Comparison of ENCODE assay signal across 9 cellular contexts in the genomic region with DNA sequence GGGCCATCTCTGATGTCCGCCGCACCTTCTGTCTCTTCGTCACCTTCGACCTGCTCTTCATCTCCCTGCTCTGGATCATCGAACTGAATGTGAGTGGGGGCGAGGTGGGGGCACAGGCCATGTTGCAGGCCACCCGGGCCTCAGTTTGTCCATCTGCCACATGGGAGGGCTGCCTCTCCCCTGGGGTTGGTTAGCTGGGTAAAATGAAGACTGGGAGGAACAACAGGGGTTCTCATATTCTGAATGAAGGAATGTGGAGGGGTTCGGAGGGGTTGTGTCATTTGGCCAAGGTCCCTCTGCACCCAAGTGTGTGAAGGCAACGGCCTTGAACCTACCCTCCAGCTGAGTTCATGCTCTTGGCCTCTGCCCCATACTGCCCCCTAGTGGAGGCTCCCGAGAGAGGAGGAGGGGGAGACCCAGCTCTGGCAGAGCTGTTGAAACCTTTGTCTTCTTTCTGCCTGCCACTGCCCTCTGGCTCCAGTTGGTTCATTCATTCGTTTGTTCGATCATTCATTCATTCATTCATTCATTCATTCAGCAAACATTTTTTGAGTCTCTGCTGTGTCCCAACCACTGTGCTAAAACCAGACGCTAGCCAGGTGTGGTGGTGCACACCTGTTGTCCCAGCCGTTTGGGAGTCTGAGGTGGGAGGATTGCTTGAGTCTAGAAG. TPM values are rescaled to one million over a fixed set of nuclear protein-coding genes. Genes with fewer than 3 reads are reported as not detected.
DNase-seq lines count a peak whose midpoint lies in the region; ATAC-seq and TF ChIP-seq lines count a peak whose summit lies in the region.
"Had no signal": no experiment of that assay in that cellular context is flagged by ENCODE, and none has a peak within 500 bp of the region (broad histone marks: within the 10 kb centered on the region; RNA-seq: fewer than 3 reads in every experiment).

No MANE protein-coding gene starts in this region.

- ATAC-seq in HG03520 (IDR thresholded peaks at IDR 0.05; ENCODE audit: unreplicated experiment) (no peak), HG03025 (IDR thresholded peaks at IDR 0.05; ENCODE audit: low FRiP score, unreplicated experiment) (no peak)

- no peak overlapping the region for H3K9ac ChIP-seq in liver (ENCODE audit: low read depth in 1 of 2, low read length in 2 of 2)

- H3K4me3 ChIP-seq in liver (ENCODE audit: low read depth in 1 of 3, low read length in 3 of 3), result no peak overlapping the region

- no peaks in the 10 kb centered on the region for H3K27me3 ChIP-seq in liver (ENCODE audit: control insufficient read depth in 4 of 4, insufficient read depth in 4 of 4, low read length in 3 of 4)

- peaks cover 0 to 7% (median 3%) of the 10 kb centered on the region in 4 donors for H3K36me3 ChIP-seq in liver (ENCODE audit: control insufficient read depth in 4 of 4, insufficient read depth in 3 of 4, low read depth in 1 of 4, low read length in 3 of 4)

- TF ChIP-seq CTCF in liver (IDR thresholded peaks at IDR 0.05; ENCODE audit: low read depth, low read length, missing input control), result peak; percentile 63

- H3K9me3 ChIP-seq in liver (ENCODE audit: control insufficient read depth in 4 of 4, low read length in 3 of 4), result no peaks in the 10 kb centered on the region

- peak in 1 of 2 donors; percentile 75 for TF ChIP-seq RAD21 in liver (IDR thresholded peaks at IDR 0.05)

- peaks cover 3 to 6% (median 4%) of the 10 kb centered on the region in 4 donors for H3K4me1 ChIP-seq in liver (ENCODE audit: control insufficient read depth in 4 of 4, insufficient read depth in 4 of 4, low read length in 3 of 4)

- 63% methylated on average over 14 of the region's 14 CpGs for WGBS in liver

- H3K27ac ChIP-seq in liver (ENCODE audit: low read depth in 1 of 2, low read length in 2 of 2), result no peak overlapping the region

- DNase-seq in GDM1 (lab: John Stamatoyannopoulos, UW) (peak; percentile 17), LoVo (ENCODE audit: low spot score) (peak; percentile 13)
- peak; percentile 73 to 78 for DNase-seq in activated CD4-positive, alpha-beta T cell treated with anti-CD3 and anti-CD28 coated beads for 24 hours (ENCODE audit: low read depth in 2 of 2)
- peak; percentile 65 for DNase-seq in central memory CD4-positive, alpha-beta T cell
- peak; percentile 54 for DNase-seq in stimulated activated CD8-positive, alpha-beta memory T cell treated with anti-CD3 and anti-CD28 coated beads, Interleukin-12 subunit alpha, Interleukin-12 subunit beta, amount 100 ng/mL, for 4 hours (ENCODE audit: low read depth)

TF ChIP-seq in liver, 16 proteins besides CTCF, POLR2A, EP300 and RAD21:
- TF ChIP-seq, protein P1, sequence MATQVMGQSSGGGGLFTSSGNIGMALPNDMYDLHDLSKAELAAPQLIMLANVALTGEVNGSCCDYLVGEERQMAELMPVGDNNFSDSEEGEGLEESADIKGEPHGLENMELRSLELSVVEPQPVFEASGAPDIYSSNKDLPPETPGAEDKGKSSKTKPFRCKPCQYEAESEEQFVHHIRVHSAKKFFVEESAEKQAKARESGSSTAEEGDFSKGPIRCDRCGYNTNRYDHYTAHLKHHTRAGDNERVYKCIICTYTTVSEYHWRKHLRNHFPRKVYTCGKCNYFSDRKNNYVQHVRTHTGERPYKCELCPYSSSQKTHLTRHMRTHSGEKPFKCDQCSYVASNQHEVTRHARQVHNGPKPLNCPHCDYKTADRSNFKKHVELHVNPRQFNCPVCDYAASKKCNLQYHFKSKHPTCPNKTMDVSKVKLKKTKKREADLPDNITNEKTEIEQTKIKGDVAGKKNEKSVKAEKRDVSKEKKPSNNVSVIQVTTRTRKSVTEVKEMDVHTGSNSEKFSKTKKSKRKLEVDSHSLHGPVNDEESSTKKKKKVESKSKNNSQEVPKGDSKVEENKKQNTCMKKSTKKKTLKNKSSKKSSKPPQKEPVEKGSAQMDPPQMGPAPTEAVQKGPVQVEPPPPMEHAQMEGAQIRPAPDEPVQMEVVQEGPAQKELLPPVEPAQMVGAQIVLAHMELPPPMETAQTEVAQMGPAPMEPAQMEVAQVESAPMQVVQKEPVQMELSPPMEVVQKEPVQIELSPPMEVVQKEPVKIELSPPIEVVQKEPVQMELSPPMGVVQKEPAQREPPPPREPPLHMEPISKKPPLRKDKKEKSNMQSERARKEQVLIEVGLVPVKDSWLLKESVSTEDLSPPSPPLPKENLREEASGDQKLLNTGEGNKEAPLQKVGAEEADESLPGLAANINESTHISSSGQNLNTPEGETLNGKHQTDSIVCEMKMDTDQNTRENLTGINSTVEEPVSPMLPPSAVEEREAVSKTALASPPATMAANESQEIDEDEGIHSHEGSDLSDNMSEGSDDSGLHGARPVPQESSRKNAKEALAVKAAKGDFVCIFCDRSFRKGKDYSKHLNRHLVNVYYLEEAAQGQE (IDR thresholded peaks at IDR 0.05), result no peak
- TF ChIP-seq JUND (IDR thresholded peaks at IDR 0.05), result no peak
- no peak for TF ChIP-seq NR2F2 (IDR thresholded peaks at IDR 0.05)
- TF ChIP-seq, protein P2, sequence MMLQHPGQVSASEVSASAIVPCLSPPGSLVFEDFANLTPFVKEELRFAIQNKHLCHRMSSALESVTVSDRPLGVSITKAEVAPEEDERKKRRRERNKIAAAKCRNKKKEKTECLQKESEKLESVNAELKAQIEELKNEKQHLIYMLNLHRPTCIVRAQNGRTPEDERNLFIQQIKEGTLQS (IDR thresholded peaks at IDR 0.05), result no peak
- TF ChIP-seq HNF4A (conservative IDR thresholded peaks at IDR 0.05), result peak in 1 of 2 donors; percentile 60
- TF ChIP-seq RXRA (IDR thresholded peaks at IDR 0.05), result peak in 1 of 2 donors; percentile 72

RNA-seq across cellular contexts. Expression of a gene that starts 11.4 kb away (rescaled TPM):
- total RNA-seq in liver, result under 1 TPM; 0.14 to 0.67 TPM
- polyA plus RNA-seq in liver, result under 1 TPM in 1 of 2 donors, not detected in 1; 0.22 TPM

RNA-seq across cellular contexts. Expression of a gene that starts 14.5 kb away (rescaled TPM):
- total RNA-seq in liver, result 1 to 10 TPM in 1 of 2 donors, not detected in 1; 8.6 TPM
- polyA plus RNA-seq in liver, result under 1 TPM; 0.20 to 0.26 TPM
- total RNA-seq: glomerular endothelial cell had no signal

RNA-seq across cellular contexts. Expression of a gene that starts 16.9 kb away (rescaled TPM):
- total RNA-seq in liver, result 10 to 100 TPM; 20.4 to 26.0 TPM
- 10 to 100 TPM; 15.0 to 34.0 TPM for polyA plus RNA-seq in liver

RNA-seq across cellular contexts. Expression of a gene that starts 27.0 kb away (rescaled TPM):
- total RNA-seq in liver, result under 1 TPM in 1 of 2 donors, not detected in 1; 0.14 TPM
- polyA plus RNA-seq in liver, result not detected
- total RNA-seq: glomerular endothelial cell had no signal

RNA-seq across cellular contexts. Expression of a gene that starts 34.1 kb away (rescaled TPM):
- 10 to 100 TPM in 1 of 2 donors, 1 to 10 TPM in 1; 7.9 to 19.5 TPM for total RNA-seq in liver
- 10 to 100 TPM; 13.3 to 14.6 TPM for polyA plus RNA-seq in liver

Comparison
In these comparisons a context has a peak if more than half of its experiments do, and no peak if none do; other contexts are left out.
1. DNase-seq: peak in every context shown above with its lines; median percentile 76 in activated CD4-positive, alpha-beta T cell treated with anti-CD3 and anti-CD28 coated beads for 24 hours; 65 in central memory CD4-positive, alpha-beta T cell; 54 in stimulated activated CD8-positive, alpha-beta memory T cell treated with anti-CD3 and anti-CD28 coated beads, Interleukin-12 subunit alpha, Interleukin-12 subunit beta, amount 100 ng/mL, for 4 hours; 17 in GDM1; 13 in LoVo.